Comparison of ENCODE assay signal across 11 cellular contexts in genomic region chr10:71621783-71622526, GRCh38.
A peak's percentile ranks its signal among the peaks of the same experiment; 100 is the strongest.
DNase-seq lines count a peak whose midpoint lies in the region; ATAC-seq, FAIRE-seq and TF ChIP-seq lines count a peak whose summit lies in the region.
"Had no signal": no experiment of that assay in that cellular context is flagged by ENCODE, and none has a peak within 500 bp of the region (broad histone marks: within the 10 kb centered on the region; RNA-seq: fewer than 3 reads in every experiment).

No MANE protein-coding gene starts in this region.

- H3K4me1 Mint-ChIP-seq in HFFc6 (ENCODE audit: low read depth), result peaks cover 34% of the 10 kb centered on the region

- ATAC-seq in GM12878 (no peak), HG02938 (IDR thresholded peaks at IDR 0.05; ENCODE audit: unreplicated experiment) (no peak), GM21528 (IDR thresholded peaks at IDR 0.05; ENCODE audit: low FRiP score, unreplicated experiment) (no peak)

- H3K36me3 Mint-ChIP-seq in HFFc6 (ENCODE audit: low read depth), result no peaks in the 10 kb centered on the region
- H3K36me3 Mint-ChIP-seq: activated naive CD8-positive, alpha-beta T cell treated with anti-CD3 and anti-CD28 coated beads, Interleukin-2, amount 10 ng/mL, durations not matched to agents 7 days and 5 days had no signal

- H2AFZ ChIP-seq in GM12878 (ENCODE audit: control insufficient read depth, low read depth, low read length) (no peak overlapping the region), smooth muscle cell (ENCODE audit: low read depth) (no peak overlapping the region)

- TF ChIP-seq POLR2A in GM12878 (IDR thresholded peaks at IDR 0.05; ENCODE audit: low read depth, low read length), result no peak

- H3K79me2 ChIP-seq in GM12878 (ENCODE audit: control insufficient read depth, insufficient read depth, low read length) (no peaks in the 10 kb centered on the region), smooth muscle cell (ENCODE audit: low read depth) (no peaks in the 10 kb centered on the region)

- H3K4me3 ChIP-seq in GM12878 (no peak overlapping the region), iPS-18a (ENCODE audit: low read length) (peak overlapping the region; percentile 8), smooth muscle cell (no peak overlapping the region)
- H3K4me3 ChIP-seq: right lobe of liver, SK-N-MC had no signal

- TF ChIP-seq EP300 in GM12878 (IDR thresholded peaks at IDR 0.05; ENCODE audit: borderline replicate concordance in 1 of 2, control insufficient read depth in 1 of 2, low read depth in 2 of 2, low read length in 2 of 2), result no peak

- DNase-seq in HFFc6 (peak; percentile 44), GM12878 (ENCODE audit: low read depth, low spot score) (no peak), smooth muscle cell (lab: John Stamatoyannopoulos, UW; ENCODE audit: unreplicated experiment) (no peak), NCI-H1048 (lab: John Stamatoyannopoulos, UW) (no peak), NCI-H774 (lab: John Stamatoyannopoulos, UW) (no peak)
- DNase-seq: activated naive CD8-positive, alpha-beta T cell treated with anti-CD3 and anti-CD28 coated beads, Interleukin-2, amount 10 ng/mL, durations not matched to agents 7 days and 5 days had no signal

- H3K9me3 ChIP-seq in GM12878 (replicated peaks; ENCODE audit: control insufficient read depth, insufficient read depth, low read length) (no peaks in the 10 kb centered on the region), iPS-18a (ENCODE audit: control insufficient read depth, low read depth, low read length) (no peaks in the 10 kb centered on the region), smooth muscle cell (replicated peaks; ENCODE audit: low read depth) (no peaks in the 10 kb centered on the region)
- H3K9me3 ChIP-seq: right lobe of liver had no signal

- CTCF ChIA-PET in GM12878 (lab: Yijun Ruan, JAX), result interaction anchor here (0.6 to 0.9 kb wide), 2 partner anchors 74 to 75 kb away, joined by 3 read pairs; no protein-coding TSS in a partner anchor

- POLR2A ChIA-PET in GM12878 (lab: Charles Lee), result no interaction called here

- H3K4me3 Mint-ChIP-seq in HFFc6, result peak overlapping the region; percentile 66
- H3K4me3 Mint-ChIP-seq: activated naive CD8-positive, alpha-beta T cell treated with anti-CD3 and anti-CD28 coated beads, Interleukin-2, amount 10 ng/mL, durations not matched to agents 7 days and 5 days had no signal

- no TSS peak for BruUV-seq in GM12878 (replicated peaks; lab: Mats Ljungman, UMichigan)

- SMC1A ChIA-PET in GM12878 (lab: Charles Lee; ENCODE audit: uncharacterized antibody, unreplicated experiment), result no interaction called here

- RAD21 ChIA-PET in GM12878 (lab: Charles Lee; ENCODE audit: unreplicated experiment), result interaction anchor here (1.0 to 1.4 kb wide), 3 partner anchors 21 to 86 kb away, joined by 3 to 5 read pairs (median 3); no protein-coding TSS in a partner anchor

- FAIRE-seq in GM12878 (lab: Jason Lieb, UNC), result peak; percentile 31

- TF ChIP-seq CTCF in HFFc6 (IDR thresholded peaks at IDR 0.05) (no peak), GM12878 (IDR thresholded peaks at IDR 0.05 in 2 of 3, conservative IDR thresholded peaks at IDR 0.05 in 1 of 3; ENCODE audit: control insufficient read depth in 2 of 3, extremely low read depth in 1 of 3, insufficient read depth in 1 of 3, low read depth in 3 of 3, low read length in 3 of 3) (no peak), smooth muscle cell (IDR thresholded peaks at IDR 0.05; ENCODE audit: borderline replicate concordance, insufficient read depth, poor library complexity, severe bottlenecking) (no peak)

- H3K27me3 Mint-ChIP-seq in HFFc6 (ENCODE audit: insufficient read depth), result peaks cover 26% of the 10 kb centered on the region

- peak overlapping the region; percentile 39; the same call in 1 of the 2 replicates for H3K4me2 ChIP-seq in GM12878 (ENCODE audit: control insufficient read depth, insufficient read depth)
- H3K4me2 ChIP-seq in smooth muscle cell, result peak overlapping the region; percentile 71

- no peaks in the 10 kb centered on the region for H3K36me3 ChIP-seq in GM12878 (ENCODE audit: control insufficient read depth in 2 of 2, insufficient read depth in 2 of 2, low read length in 1 of 2)
- H3K36me3 ChIP-seq in iPS-18a (ENCODE audit: control insufficient read depth, low read depth, low read length), result no peaks in the 10 kb centered on the region
- H3K36me3 ChIP-seq in smooth muscle cell (ENCODE audit: low read depth), result no peaks in the 10 kb centered on the region
- H3K36me3 ChIP-seq: right lobe of liver had no signal

- H3K27ac Mint-ChIP-seq in HFFc6, result no peak overlapping the region
- H3K27ac Mint-ChIP-seq: activated naive CD8-positive, alpha-beta T cell treated with anti-CD3 and anti-CD28 coated beads, Interleukin-2, amount 10 ng/mL, durations not matched to agents 7 days and 5 days had no signal

- peaks cover 22% of the 10 kb centered on the region for H3F3A ChIP-seq in smooth muscle cell (ENCODE audit: low read depth)

- H3K27me3 ChIP-seq in GM12878 (replicated peaks in 1 of 2; ENCODE audit: control insufficient read depth in 2 of 2, insufficient read depth in 2 of 2, low read length in 1 of 2) (peaks cover 0 to 10% of the 10 kb centered on the region in 2 experiments), iPS-18a (ENCODE audit: control insufficient read depth, insufficient read depth, low read length) (no peaks in the 10 kb centered on the region), smooth muscle cell (ENCODE audit: low read depth) (no peaks in the 10 kb centered on the region)
- H3K27me3 ChIP-seq: right lobe of liver had no signal

- intact Hi-C loops in GM12878 (cut with micrococcal nuclease; ENCODE audit: unreplicated experiment), result no loop called here

- H4K20me1 ChIP-seq in GM12878 (ENCODE audit: control insufficient read depth, insufficient read depth), result no peaks in the 10 kb centered on the region
- no peaks in the 10 kb centered on the region for H4K20me1 ChIP-seq in smooth muscle cell (ENCODE audit: low read depth)

- H3K9ac ChIP-seq in GM12878 (ENCODE audit: control insufficient read depth, insufficient read depth, low read length) (no peak overlapping the region), iPS-18a (ENCODE audit: low read length) (peak overlapping the region; percentile 8), smooth muscle cell (ENCODE audit: low read depth) (no peak overlapping the region)

- H3K27ac ChIP-seq in GM12878 (ENCODE audit: control insufficient read depth, insufficient read depth), result no peak overlapping the region
- H3K27ac ChIP-seq in iPS-18a (ENCODE audit: low read length), result peak overlapping the region; percentile 28
- peak overlapping the region; percentile 34 for H3K27ac ChIP-seq in smooth muscle cell (ENCODE audit: low read depth)
- H3K27ac ChIP-seq: SK-N-MC had no signal

- 35% methylated on average over 11 of the region's 11 CpGs for WGBS in GM12878 (ENCODE audit: insufficient coverage, insufficient replicate concordance, low lambda C conversion rate, missing lambda C conversion rate)
- WGBS in smooth muscle cell (ENCODE audit: low lambda C conversion rate), result 4% methylated on average over 11 of the region's 11 CpGs

- TF ChIP-seq RAD21 in GM12878 (IDR thresholded peaks at IDR 0.05; ENCODE audit: insufficient read depth, low read depth, low read length), result no peak

- H3K4me1 ChIP-seq in GM12878 (ENCODE audit: control insufficient read depth, insufficient read depth, low read length), result peaks cover 12% of the 10 kb centered on the region
- H3K4me1 ChIP-seq in iPS-18a (ENCODE audit: control insufficient read depth, low read depth, low read length), result peaks cover 42% of the 10 kb centered on the region
- H3K4me1 ChIP-seq in smooth muscle cell (ENCODE audit: low read depth), result peaks cover 39% of the 10 kb centered on the region

- H3K9me3 Mint-ChIP-seq in HFFc6, result peaks cover 6% of the 10 kb centered on the region; the same call in 1 of the 2 replicates
- H3K9me3 Mint-ChIP-seq: activated naive CD8-positive, alpha-beta T cell treated with anti-CD3 and anti-CD28 coated beads, Interleukin-2, amount 10 ng/mL, durations not matched to agents 7 days and 5 days had no signal

- in situ Hi-C loops in GM12878 (cut with MboI), result no loop called here

TF ChIP-seq in GM12878, 131 proteins besides CTCF, POLR2A, EP300 and RAD21:
- peak; percentile 41; the same call in 1 of the 2 replicates for TF ChIP-seq ZNF384 (IDR thresholded peaks at IDR 0.05; ENCODE audit: borderline replicate concordance, low read depth, low read length)
- no peak for TF ChIP-seq ZNF217 (IDR thresholded peaks at IDR 0.05)
